In genomic region chr1:39158330-39159086, GRCh38 we compare ENCODE assay signal across 1 cellular context.
A peak's percentile ranks its signal among the peaks of the same experiment; 100 is the strongest.
TF ChIP-seq lines count a peak whose summit lies in the region.

No MANE protein-coding gene starts in this region.

TF ChIP-seq in H1, 55 proteins besides CTCF, POLR2A, EP300 and RAD21:
- TF ChIP-seq JUND (IDR thresholded peaks at IDR 0.05; ENCODE audit: low read length) = peak; percentile 61; the same call in 1 of the 2 replicates
- no peak for TF ChIP-seq MAX (IDR thresholded peaks at IDR 0.05)
- peak; percentile 69; the same call in 1 of the 2 replicates for TF ChIP-seq CREB1 (IDR thresholded peaks at IDR 0.05)
